In the genomic region with DNA sequence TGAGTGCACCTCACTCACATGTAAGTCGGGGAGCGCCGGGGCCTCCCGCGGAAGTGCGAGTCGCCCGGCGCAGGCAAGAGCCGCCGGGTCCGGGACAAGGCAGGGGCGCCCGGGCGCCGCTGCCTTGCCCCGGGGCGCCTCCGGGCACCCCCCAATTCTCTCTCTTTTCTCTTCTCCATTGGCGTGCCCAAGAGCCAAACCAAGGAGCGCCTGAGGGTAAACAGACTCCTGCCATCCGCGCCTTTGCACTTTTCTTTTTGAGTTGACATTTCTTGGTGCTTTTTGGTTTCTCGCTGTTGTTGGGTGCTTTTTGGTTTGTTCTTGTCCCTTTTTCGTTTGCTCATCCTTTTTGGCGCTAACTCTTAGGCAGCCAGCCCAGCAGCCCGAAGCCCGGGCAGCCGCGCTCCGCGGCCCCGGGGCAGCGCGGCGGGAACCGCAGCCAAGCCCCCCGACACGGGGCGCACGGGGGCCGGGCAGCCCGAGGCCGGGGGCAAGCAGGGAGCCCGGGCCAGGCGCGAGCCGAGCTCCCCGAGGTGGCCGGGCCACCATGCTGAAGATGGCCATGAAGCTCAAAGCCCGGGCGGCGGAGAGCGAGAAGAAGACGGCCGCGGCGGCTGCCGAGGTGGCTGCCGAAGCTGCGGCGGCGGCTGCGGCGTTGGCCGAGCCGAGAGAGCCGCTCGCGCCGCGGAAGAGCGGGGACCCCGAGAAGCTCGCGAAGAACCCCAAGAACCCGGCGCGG, we compare ENCODE assay signal across 8 cellular contexts. TPM values are rescaled to one million over a fixed set of nuclear protein-coding genes. Genes with fewer than 3 reads are reported as not detected.
DNase-seq lines count a peak whose midpoint lies in the region; ATAC-seq lines count a peak whose summit lies in the region.

No MANE protein-coding gene starts in this region.

- no peak for DNase-seq in activated CD8-positive, alpha-beta memory T cell treated with anti-CD3 and anti-CD28 coated beads, Interleukin-2, amount 10 ng/mL, durations not matched to agents 7 days and 5 days
- DNase-seq in activated CD8-positive, alpha-beta memory T cell treated with anti-CD3 and anti-CD28 coated beads, Interleukin-2, amount 50 U/mL, for 48 hours: no peak
- no peak for DNase-seq in activated T-helper 1 cell treated with anti-CD3 and anti-CD28 coated beads, Interleukin-12 subunit alpha, Interleukin-12 subunit beta, Interleukin-2, Interleukin-4 antibody, amounts not matched to agents 30 ng/mL and 10 ng/mL and 1 ng/mL, durations not matched to agents 14 hours and 24 hours and 36 hours (ENCODE audit: low spot score)
- DNase-seq in iPS DF 6.9 (ENCODE audit: low read depth, low spot score) (no peak), DMS79 (lab: John Stamatoyannopoulos, UW) (no peak), sciatic nerve (ENCODE audit: low spot score) (no peak), iPS-NIHi7 (ENCODE audit: extremely low spot score) (no peak)
- peak; percentile 30 to 38 for DNase-seq in stimulated activated naive CD8-positive, alpha-beta T cell treated with anti-CD3 and anti-CD28 coated beads, Interleukin-15, amount 100 ng/mL, for 72 hours

- H3K4me3 Mint-ChIP-seq in activated CD8-positive, alpha-beta memory T cell treated with anti-CD3 and anti-CD28 coated beads, Interleukin-2, amount 10 ng/mL, durations not matched to agents 7 days and 5 days: peak overlapping the region; percentile 89
- peak overlapping the region; percentile 94 for H3K4me3 Mint-ChIP-seq in activated T-helper 1 cell treated with anti-CD3 and anti-CD28 coated beads, Interleukin-12 subunit alpha, Interleukin-12 subunit beta, Interleukin-2, Interleukin-4 antibody, amounts not matched to agents 30 ng/mL and 10 ng/mL and 1 ng/mL, durations not matched to agents 14 hours and 24 hours and 36 hours
- H3K4me3 Mint-ChIP-seq in stimulated activated naive CD8-positive, alpha-beta T cell treated with anti-CD3 and anti-CD28 coated beads, Interleukin-15, amount 100 ng/mL, for 72 hours: peak overlapping the region; percentile 90 to 93

- H3K4me1 Mint-ChIP-seq in activated CD8-positive, alpha-beta memory T cell treated with anti-CD3 and anti-CD28 coated beads, Interleukin-2, amount 10 ng/mL, durations not matched to agents 7 days and 5 days: peaks cover 42% of the 10 kb centered on the region
- peaks cover 41% of the 10 kb centered on the region for H3K4me1 Mint-ChIP-seq in activated T-helper 1 cell treated with anti-CD3 and anti-CD28 coated beads, Interleukin-12 subunit alpha, Interleukin-12 subunit beta, Interleukin-2, Interleukin-4 antibody, amounts not matched to agents 30 ng/mL and 10 ng/mL and 1 ng/mL, durations not matched to agents 14 hours and 24 hours and 36 hours (ENCODE audit: low read depth)
- peaks cover 38% of the 10 kb centered on the region for H3K4me1 Mint-ChIP-seq in stimulated activated naive CD8-positive, alpha-beta T cell treated with anti-CD3 and anti-CD28 coated beads, Interleukin-15, amount 100 ng/mL, for 72 hours

- H3K9me3 Mint-ChIP-seq in activated CD8-positive, alpha-beta memory T cell treated with anti-CD3 and anti-CD28 coated beads, Interleukin-2, amount 10 ng/mL, durations not matched to agents 7 days and 5 days (ENCODE audit: low read depth): no peaks in the 10 kb centered on the region
- no peaks in the 10 kb centered on the region for H3K9me3 Mint-ChIP-seq in activated T-helper 1 cell treated with anti-CD3 and anti-CD28 coated beads, Interleukin-12 subunit alpha, Interleukin-12 subunit beta, Interleukin-2, Interleukin-4 antibody, amounts not matched to agents 30 ng/mL and 10 ng/mL and 1 ng/mL, durations not matched to agents 14 hours and 24 hours and 36 hours
- H3K9me3 Mint-ChIP-seq in stimulated activated naive CD8-positive, alpha-beta T cell treated with anti-CD3 and anti-CD28 coated beads, Interleukin-15, amount 100 ng/mL, for 72 hours: no peaks in the 10 kb centered on the region

- WGBS in iPS DF 6.9 (ENCODE audit: insufficient coverage, insufficient read length): no CpG with 5 or more reads among the region's 79 CpGs

- H3K4me1 ChIP-seq in iPS DF 6.9 (ENCODE audit: control insufficient read depth, insufficient read depth, low read length): no peaks in the 10 kb centered on the region

- no peaks in the 10 kb centered on the region for H3K27me3 ChIP-seq in iPS DF 6.9 (ENCODE audit: control insufficient read depth, insufficient read depth, low read length)

- H3K36me3 Mint-ChIP-seq in activated CD8-positive, alpha-beta memory T cell treated with anti-CD3 and anti-CD28 coated beads, Interleukin-2, amount 10 ng/mL, durations not matched to agents 7 days and 5 days: peaks cover 15% of the 10 kb centered on the region
- H3K36me3 Mint-ChIP-seq in activated T-helper 1 cell treated with anti-CD3 and anti-CD28 coated beads, Interleukin-12 subunit alpha, Interleukin-12 subunit beta, Interleukin-2, Interleukin-4 antibody, amounts not matched to agents 30 ng/mL and 10 ng/mL and 1 ng/mL, durations not matched to agents 14 hours and 24 hours and 36 hours (ENCODE audit: low read depth): peaks cover 13% of the 10 kb centered on the region

- intact Hi-C loops in activated T-helper 1 cell treated with anti-CD3 and anti-CD28 coated beads, Interleukin-12 subunit alpha, Interleukin-12 subunit beta, Interleukin-2, Interleukin-4 antibody, amounts not matched to agents 30 ng/mL and 10 ng/mL and 1 ng/mL, durations not matched to agents 14 hours and 24 hours and 36 hours (cut with micrococcal nuclease): loop anchor here (1.0 to 10.0 kb wide), 6 partner anchors 92 to 1497 kb away; partner anchors contain the start of genes ATP5F1E, NELFCD, RAB22A and RBM38
- intact Hi-C loops in sciatic nerve (cut with DNase I): no loop called here

- peak overlapping the region; percentile 97 for H3K27ac Mint-ChIP-seq in activated CD8-positive, alpha-beta memory T cell treated with anti-CD3 and anti-CD28 coated beads, Interleukin-2, amount 10 ng/mL, durations not matched to agents 7 days and 5 days
- H3K27ac Mint-ChIP-seq in activated T-helper 1 cell treated with anti-CD3 and anti-CD28 coated beads, Interleukin-12 subunit alpha, Interleukin-12 subunit beta, Interleukin-2, Interleukin-4 antibody, amounts not matched to agents 30 ng/mL and 10 ng/mL and 1 ng/mL, durations not matched to agents 14 hours and 24 hours and 36 hours: peak overlapping the region; percentile 98
- H3K27ac Mint-ChIP-seq in stimulated activated naive CD8-positive, alpha-beta T cell treated with anti-CD3 and anti-CD28 coated beads, Interleukin-15, amount 100 ng/mL, for 72 hours: peak overlapping the region; percentile 98 to 99

- H3K27me3 Mint-ChIP-seq in activated CD8-positive, alpha-beta memory T cell treated with anti-CD3 and anti-CD28 coated beads, Interleukin-2, amount 10 ng/mL, durations not matched to agents 7 days and 5 days: no peaks in the 10 kb centered on the region
- no peaks in the 10 kb centered on the region for H3K27me3 Mint-ChIP-seq in activated T-helper 1 cell treated with anti-CD3 and anti-CD28 coated beads, Interleukin-12 subunit alpha, Interleukin-12 subunit beta, Interleukin-2, Interleukin-4 antibody, amounts not matched to agents 30 ng/mL and 10 ng/mL and 1 ng/mL, durations not matched to agents 14 hours and 24 hours and 36 hours (ENCODE audit: insufficient read depth)
- no peaks in the 10 kb centered on the region for H3K27me3 Mint-ChIP-seq in stimulated activated naive CD8-positive, alpha-beta T cell treated with anti-CD3 and anti-CD28 coated beads, Interleukin-15, amount 100 ng/mL, for 72 hours

- H3K9me3 ChIP-seq in iPS DF 6.9 (ENCODE audit: control insufficient read depth, insufficient read depth, low read length): no peaks in the 10 kb centered on the region

- H3K4me3 ChIP-seq in iPS DF 6.9 (ENCODE audit: low read length): peak overlapping the region; percentile 92

- no peak overlapping the region for H3K27ac ChIP-seq in iPS DF 6.9 (ENCODE audit: low read length)

- ATAC-seq in activated CD8-positive, alpha-beta memory T cell treated with anti-CD3 and anti-CD28 coated beads, Interleukin-2, amount 10 ng/mL, durations not matched to agents 7 days and 5 days: no peak
- no peak for ATAC-seq in stimulated activated naive CD8-positive, alpha-beta T cell treated with anti-CD3 and anti-CD28 coated beads, Interleukin-15, amount 100 ng/mL, for 72 hours
- ATAC-seq in sciatic nerve: no peak

- CTCF ChIA-PET in activated CD8-positive, alpha-beta memory T cell treated with anti-CD3 and anti-CD28 coated beads, Interleukin-2, amount 10 ng/mL, durations not matched to agents 7 days and 5 days (lab: Charles Lee): interaction anchor here (1.1 kb wide), 1 partner anchor 142 kb away, joined by 3 read pairs; the partner anchor contains the start of gene ATP5F1E

- no peaks in the 10 kb centered on the region for H3K36me3 ChIP-seq in iPS DF 6.9 (ENCODE audit: control insufficient read depth, insufficient read depth, low read length)

RNA-seq across cellular contexts. Expression of gene GNAS, which starts 37.0 kb away (rescaled TPM):
- 100 to 1,000 TPM; 817 to 859 TPM for total RNA-seq in activated CD8-positive, alpha-beta memory T cell treated with anti-CD3 and anti-CD28 coated beads, Interleukin-2, amount 10 ng/mL, durations not matched to agents 7 days and 5 days
- total RNA-seq in activated T-helper 1 cell treated with anti-CD3 and anti-CD28 coated beads, Interleukin-12 subunit alpha, Interleukin-12 subunit beta, Interleukin-2, Interleukin-4 antibody, amounts not matched to agents 30 ng/mL and 10 ng/mL and 1 ng/mL, durations not matched to agents 14 hours and 24 hours and 36 hours: 498 and 505 TPM in 2 replicates
- 617 TPM for total RNA-seq in sciatic nerve

RNA-seq across cellular contexts. Expression of gene GNAS-AS1, which starts 38.8 kb away (rescaled TPM):
- 1 to 10 TPM in 1 of 2 experiments, under 1 TPM in 1; 0.89 to 1.8 TPM for total RNA-seq in activated CD8-positive, alpha-beta memory T cell treated with anti-CD3 and anti-CD28 coated beads, Interleukin-2, amount 10 ng/mL, durations not matched to agents 7 days and 5 days
- 1.4 and 1.7 TPM in 2 replicates for total RNA-seq in activated T-helper 1 cell treated with anti-CD3 and anti-CD28 coated beads, Interleukin-12 subunit alpha, Interleukin-12 subunit beta, Interleukin-2, Interleukin-4 antibody, amounts not matched to agents 30 ng/mL and 10 ng/mL and 1 ng/mL, durations not matched to agents 14 hours and 24 hours and 36 hours
- 1.5 TPM for total RNA-seq in sciatic nerve

Comparison
In these comparisons a context has a peak if more than half of its experiments do, and no peak if none do; other contexts are left out.
1. DNase-seq: peak in stimulated activated naive CD8-positive, alpha-beta T cell treated with anti-CD3 and anti-CD28 coated beads, Interleukin-15, amount 100 ng/mL, for 72 hours (2 of 2); none in activated CD8-positive, alpha-beta memory T cell treated with anti-CD3 and anti-CD28 coated beads, Interleukin-2, amount 10 ng/mL, durations not matched to agents 7 days and 5 days (single experiment), activated CD8-positive, alpha-beta memory T cell treated with anti-CD3 and anti-CD28 coated beads, Interleukin-2, amount 50 U/mL, for 48 hours (single experiment), activated T-helper 1 cell treated with anti-CD3 and anti-CD28 coated beads, Interleukin-12 subunit alpha, Interleukin-12 subunit beta, Interleukin-2, Interleukin-4 antibody, amounts not matched to agents 30 ng/mL and 10 ng/mL and 1 ng/mL, durations not matched to agents 14 hours and 24 hours and 36 hours (single experiment), iPS DF 6.9 (single experiment), DMS79 (single experiment), sciatic nerve (single experiment) and iPS-NIHi7 (single experiment).
2. Peak in every context shown above with its lines, with median percentiles within 50 percentile points of each other: H3K27ac Mint-ChIP-seq and H3K4me3 Mint-ChIP-seq.